ENCODE assay signal across 8 cellular contexts in the genomic region with DNA sequence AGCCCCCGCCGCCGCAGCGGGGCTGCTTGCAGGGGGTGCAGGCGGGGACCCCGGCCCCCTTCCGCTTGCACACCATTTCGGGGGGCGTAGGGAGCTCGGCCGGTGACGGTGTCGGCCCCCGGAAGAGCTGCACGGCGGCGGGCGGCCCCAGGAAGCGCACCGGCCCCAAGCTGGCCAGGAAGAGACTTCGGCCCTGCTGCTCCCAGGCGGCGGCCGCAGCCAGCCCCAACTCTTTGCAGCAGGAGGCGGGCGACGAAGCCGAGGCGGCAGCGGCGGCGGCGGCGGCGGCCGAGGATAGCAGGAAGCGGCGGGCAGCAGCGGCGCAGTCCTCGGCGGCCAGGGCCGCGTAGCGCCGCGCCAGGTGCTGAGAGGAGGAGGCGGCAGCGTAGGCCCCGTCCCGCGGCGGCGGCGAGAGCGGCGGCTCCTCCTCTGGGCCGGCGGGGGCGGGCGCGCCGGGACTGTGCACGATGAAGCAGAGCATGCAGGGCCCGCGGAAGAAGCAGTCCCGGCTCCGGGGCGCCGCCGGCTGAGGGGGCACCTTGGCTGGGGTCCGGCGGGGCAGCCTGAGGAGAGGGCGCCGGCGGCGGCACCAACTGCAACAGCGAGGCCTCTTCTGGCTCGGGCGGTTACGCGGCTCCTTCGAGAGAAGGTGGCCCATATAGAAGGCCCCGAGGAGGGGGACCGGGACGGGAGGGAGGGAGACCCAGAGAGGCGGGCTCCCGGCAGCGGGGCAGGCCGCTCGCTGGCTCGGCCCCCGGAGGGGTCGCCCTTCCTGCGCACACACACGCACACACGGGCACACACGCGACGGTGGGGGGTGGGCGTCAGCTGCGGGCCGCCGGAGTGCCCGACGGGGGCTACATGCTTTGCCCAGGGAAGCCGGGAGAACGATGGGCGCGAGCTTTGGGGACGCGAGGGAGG. TPM values are rescaled to one million over a fixed set of nuclear protein-coding genes. Genes with fewer than 3 reads are reported as not detected.
DNase-seq lines count a peak whose midpoint lies in the region; ATAC-seq lines count a peak whose summit lies in the region.

No MANE protein-coding gene starts in this region.

- peak; percentile 55 for ATAC-seq in HG02798 (IDR thresholded peaks at IDR 0.05; ENCODE audit: poor library complexity, unreplicated experiment)

- peaks cover 13% of the 10 kb centered on the region for H3K36me3 Mint-ChIP-seq in activated CD4-positive, alpha-beta memory T cell treated with anti-CD3 and anti-CD28 coated beads, Interleukin-2, amount 10 ng/mL, durations not matched to agents 7 days and 5 days (ENCODE audit: low read depth)

- 0 to 1% methylated on average over 112 of the region's 112 CpGs for WGBS in ectodermal cell, 2 experiments

- peak; percentile 1 to 36 for DNase-seq in SHP77 (lab: John Stamatoyannopoulos, UW)
- DNase-seq in SHP77 treated with DMSO at 0.1 percent for 48 hours (lab: John Stamatoyannopoulos, UW), result no peak
- peak; percentile 51 for DNase-seq in NCI-H2196 (lab: John Stamatoyannopoulos, UW; ENCODE audit: unreplicated experiment)
- DNase-seq in activated CD4-positive, alpha-beta memory T cell treated with anti-CD3 and anti-CD28 coated beads, Interleukin-2, amount 10 ng/mL, durations not matched to agents 7 days and 5 days, result peak; percentile 82
- peak; percentile 48 for DNase-seq in medulla oblongata (ENCODE audit: extremely low spot score)
- DNase-seq in stimulated activated CD8-positive, alpha-beta memory T cell treated with anti-CD3 and anti-CD28 coated beads, Interleukin-12 subunit alpha, Interleukin-12 subunit beta, amount 100 ng/mL, for 1 hour (ENCODE audit: low read depth), result peak; percentile 63

- H3K4me3 ChIP-seq in ectodermal cell (ENCODE audit: insufficient read depth, low read depth, low read length), result peak overlapping the region; percentile 82

- CTCF ChIA-PET in activated CD4-positive, alpha-beta memory T cell treated with anti-CD3 and anti-CD28 coated beads, Interleukin-2, amount 10 ng/mL, durations not matched to agents 7 days and 5 days (lab: Charles Lee), result interaction anchor here (1.2 to 1.5 kb wide), 3 partner anchors 12 to 121 kb away, joined by 3 to 4 read pairs (median 4); no protein-coding TSS in a partner anchor

- H3K27ac ChIP-seq in ectodermal cell (ENCODE audit: insufficient read depth, low read depth, low read length, poor library complexity, severe bottlenecking), result peak overlapping the region; percentile 84

- H3K4me1 Mint-ChIP-seq in activated CD4-positive, alpha-beta memory T cell treated with anti-CD3 and anti-CD28 coated beads, Interleukin-2, amount 10 ng/mL, durations not matched to agents 7 days and 5 days, result peaks cover 27% of the 10 kb centered on the region

- H3K27me3 ChIP-seq in ectodermal cell (ENCODE audit: control insufficient read depth, insufficient read depth, low read length, poor library complexity, severe bottlenecking), result no peaks in the 10 kb centered on the region

- H3K9me3 ChIP-seq in ectodermal cell (ENCODE audit: control insufficient read depth, low read length), result no peaks in the 10 kb centered on the region

- H3K27ac Mint-ChIP-seq in activated CD4-positive, alpha-beta memory T cell treated with anti-CD3 and anti-CD28 coated beads, Interleukin-2, amount 10 ng/mL, durations not matched to agents 7 days and 5 days, result peak overlapping the region; percentile 81

- peaks cover 7% of the 10 kb centered on the region for H3K9me3 Mint-ChIP-seq in activated CD4-positive, alpha-beta memory T cell treated with anti-CD3 and anti-CD28 coated beads, Interleukin-2, amount 10 ng/mL, durations not matched to agents 7 days and 5 days

- no peaks in the 10 kb centered on the region for H3K36me3 ChIP-seq in ectodermal cell (ENCODE audit: control insufficient read depth, insufficient read depth, low read length)

- POLR2A ChIA-PET in activated CD4-positive, alpha-beta memory T cell treated with anti-CD3 and anti-CD28 coated beads, Interleukin-2, amount 10 ng/mL, durations not matched to agents 7 days and 5 days (lab: Charles Lee), result interaction anchor here (0.6 to 3.4 kb wide), 12 partner anchors 9 to 1311 kb away, joined by 3 to 32 read pairs (median 4); a partner anchor contains a TSS

- peaks cover 6% of the 10 kb centered on the region for H3K4me1 ChIP-seq in ectodermal cell (ENCODE audit: control insufficient read depth, insufficient read depth, low read length)

- peak overlapping the region; percentile 77 for H3K4me3 Mint-ChIP-seq in activated CD4-positive, alpha-beta memory T cell treated with anti-CD3 and anti-CD28 coated beads, Interleukin-2, amount 10 ng/mL, durations not matched to agents 7 days and 5 days

- no peaks in the 10 kb centered on the region for H3K27me3 Mint-ChIP-seq in activated CD4-positive, alpha-beta memory T cell treated with anti-CD3 and anti-CD28 coated beads, Interleukin-2, amount 10 ng/mL, durations not matched to agents 7 days and 5 days

RNA-seq across cellular contexts. Expression of a gene that starts 0.6 kb away (rescaled TPM):
- 10 to 100 TPM in 1 of 2 experiments, 1 to 10 TPM in 1; 9.2 to 10.0 TPM for total RNA-seq in activated CD4-positive, alpha-beta memory T cell treated with anti-CD3 and anti-CD28 coated beads, Interleukin-2, amount 10 ng/mL, durations not matched to agents 7 days and 5 days
- polyA plus RNA-seq in ectodermal cell (2013, experiment 1 of 4), result 5.4 TPM
- 6.1 TPM for polyA plus RNA-seq in ectodermal cell (2013, experiment 2 of 4)
- polyA plus RNA-seq in ectodermal cell (2013, experiment 3 of 4), result 4.4 TPM
- 7.6 TPM for polyA plus RNA-seq in ectodermal cell (2013, experiment 4 of 4)
